In the genomic region with DNA sequence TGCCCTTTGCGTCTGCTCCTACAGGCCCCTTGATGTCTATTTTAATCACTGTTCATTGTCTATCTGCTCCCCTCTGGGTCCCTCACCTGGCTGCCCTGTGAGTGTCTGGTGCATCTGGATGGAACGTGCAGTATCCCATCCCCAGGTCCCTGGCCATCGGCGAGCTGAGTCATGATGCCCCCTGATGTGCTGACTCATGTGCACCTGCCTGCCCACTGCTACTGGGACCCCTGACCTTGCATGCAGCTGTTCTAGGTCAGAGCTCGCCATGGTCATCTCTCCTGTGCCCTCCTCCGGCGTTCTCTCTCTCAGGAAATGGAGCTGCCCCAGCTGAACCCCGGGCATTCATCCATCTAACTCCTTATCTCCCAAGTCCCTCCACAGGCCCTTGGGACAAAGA, we compare ENCODE assay signal across 27 cellular contexts.
"Had no signal": no experiment of that assay in that cellular context is flagged by ENCODE, and none has a peak within 500 bp of the region (broad histone marks: within the 10 kb centered on the region; RNA-seq: fewer than 3 reads in every experiment).

No MANE protein-coding gene starts in this region.

- H3K27ac ChIP-seq: Peyer's patch, RWPE1, SK-N-MC had no signal

- ATAC-seq: activated CD8-positive, alpha-beta memory T cell treated with anti-CD3 and anti-CD28 coated beads, Interleukin-2, amount 10 ng/mL, durations not matched to agents 7 days and 5 days; activated naive CD4-positive, alpha-beta T cell treated with anti-CD3 and anti-CD28 coated beads, Interleukin-2, amount 50 U/mL, for 72 hours; activated naive CD8-positive, alpha-beta T cell treated with anti-CD3 and anti-CD28 coated beads, Interleukin-2, amount 50 U/mL, for 24 hours; K562; T-cell had no signal

- H3K9me3 Mint-ChIP-seq: activated B cell treated with CpG ODN at 0.5 μM for 24 hours; activated CD4-positive, alpha-beta T cell treated with anti-CD3 and anti-CD28 coated beads, Interleukin-2, amount 10 ng/mL, durations not matched to agents 24 days and 14 days; activated naive CD4-positive, alpha-beta T cell treated with anti-CD3 and anti-CD28 coated beads, Interleukin-2, amount 50 U/mL, for 72 hours; activated T-cell treated with anti-CD3 and anti-CD28 coated beads, Interleukin-2, amount 50 U/mL, for 24 hours; T-cell had no signal

- H3K4me3 ChIP-seq: K562, Peyer's patch, SK-N-MC had no signal

- H3K36me3 ChIP-seq: Peyer's patch had no signal

- DNase-seq: activated B cell treated with CpG ODN at 0.5 μM for 24 hours; activated CD4-positive, alpha-beta T cell treated with anti-CD3 and anti-CD28 coated beads for 1 hour; activated CD4-positive, alpha-beta T cell treated with anti-CD3 and anti-CD28 coated beads, Interleukin-2, amount 50 U/mL, for 48 hours; activated CD8-positive, alpha-beta memory T cell treated with anti-CD3 and anti-CD28 coated beads, Interleukin-2, amount 10 ng/mL, durations not matched to agents 7 days and 5 days; activated effector memory CD4-positive, alpha-beta T cell treated with anti-CD3 and anti-CD28 coated beads, Interleukin-2, amount 50 U/mL, for 16 hours; activated naive CD4-positive, alpha-beta T cell treated with Interleukin-2 at 50 U/mL for 16 hours; activated naive CD8-positive, alpha-beta T cell treated with anti-CD3 and anti-CD28 coated beads, Interleukin-2, amount 50 U/mL, for 24 hours; activated T-cell treated with anti-CD3 and anti-CD28 coated beads, Interleukin-2, amount 50 U/mL, for 24 hours; amniotic stem cell; MM.1S; NCI-H1105; NCI-H1694; NCI-H2029 treated with DMSO at 0.1 percent for 48 hours; NCI-H2227 treated with DMSO at 0.1 percent for 48 hours; NCI-H446 treated with DMSO at 0.1 percent for 48 hours; NCI-H524 treated with DMSO at 0.1 percent for 48 hours; Peyer's patch; T-cell; T-helper 2 cell; T1000 had no signal

- H3K4me1 ChIP-seq: Peyer's patch had no signal

- H3K27ac Mint-ChIP-seq: activated B cell treated with CpG ODN at 0.5 μM for 24 hours; activated CD4-positive, alpha-beta T cell treated with anti-CD3 and anti-CD28 coated beads, Interleukin-2, amount 10 ng/mL, durations not matched to agents 24 days and 14 days; activated CD8-positive, alpha-beta memory T cell treated with anti-CD3 and anti-CD28 coated beads, Interleukin-2, amount 10 ng/mL, durations not matched to agents 7 days and 5 days; activated naive CD8-positive, alpha-beta T cell treated with anti-CD3 and anti-CD28 coated beads, Interleukin-2, amount 50 U/mL, for 24 hours; activated T-cell treated with anti-CD3 and anti-CD28 coated beads, Interleukin-2, amount 50 U/mL, for 24 hours; T-cell had no signal

- H3K9me3 ChIP-seq: Peyer's patch had no signal

- H3K4me1 Mint-ChIP-seq: activated B cell treated with CpG ODN at 0.5 μM for 24 hours; activated CD4-positive, alpha-beta T cell treated with anti-CD3 and anti-CD28 coated beads, Interleukin-2, amount 10 ng/mL, durations not matched to agents 24 days and 14 days; activated CD8-positive, alpha-beta memory T cell treated with anti-CD3 and anti-CD28 coated beads, Interleukin-2, amount 10 ng/mL, durations not matched to agents 7 days and 5 days; activated naive CD8-positive, alpha-beta T cell treated with anti-CD3 and anti-CD28 coated beads, Interleukin-2, amount 50 U/mL, for 24 hours; central memory CD8-positive, alpha-beta T cell; T-cell had no signal

- H3K27me3 ChIP-seq: Peyer's patch had no signal

- H3K27me3 Mint-ChIP-seq: activated CD4-positive, alpha-beta T cell treated with anti-CD3 and anti-CD28 coated beads, Interleukin-2, amount 10 ng/mL, durations not matched to agents 24 days and 14 days; activated CD8-positive, alpha-beta memory T cell treated with anti-CD3 and anti-CD28 coated beads, Interleukin-2, amount 10 ng/mL, durations not matched to agents 7 days and 5 days; activated T-cell treated with anti-CD3 and anti-CD28 coated beads, Interleukin-2, amount 50 U/mL, for 24 hours had no signal

- H3K36me3 Mint-ChIP-seq: activated CD8-positive, alpha-beta memory T cell treated with anti-CD3 and anti-CD28 coated beads, Interleukin-2, amount 10 ng/mL, durations not matched to agents 7 days and 5 days; activated naive CD4-positive, alpha-beta T cell treated with anti-CD3 and anti-CD28 coated beads, Interleukin-2, amount 50 U/mL, for 72 hours; brain; T-cell had no signal

- H3K4me3 Mint-ChIP-seq: activated B cell treated with CpG ODN at 0.5 μM for 24 hours; activated CD4-positive, alpha-beta T cell treated with anti-CD3 and anti-CD28 coated beads, Interleukin-2, amount 10 ng/mL, durations not matched to agents 24 days and 14 days; activated CD8-positive, alpha-beta memory T cell treated with anti-CD3 and anti-CD28 coated beads, Interleukin-2, amount 10 ng/mL, durations not matched to agents 7 days and 5 days; activated naive CD8-positive, alpha-beta T cell treated with anti-CD3 and anti-CD28 coated beads, Interleukin-2, amount 50 U/mL, for 24 hours; activated T-cell treated with anti-CD3 and anti-CD28 coated beads, Interleukin-2, amount 50 U/mL, for 24 hours; brain; central memory CD8-positive, alpha-beta T cell; T-cell had no signal
